Comparison of ENCODE assay signal across 29 cellular contexts in genomic region chr1:100704473-100704872, GRCh38.
"Had no signal": no experiment of that assay in that cellular context is flagged by ENCODE, and none has a peak within 500 bp of the region (broad histone marks: within the 10 kb centered on the region; RNA-seq: fewer than 3 reads in every experiment).

No MANE protein-coding gene starts in this region.

- H3K36me3 ChIP-seq: colonic mucosa, esophagus squamous epithelium, heart right ventricle, left lung, pancreas, right lobe of liver, suprapubic skin, thyroid gland, vagina had no signal

- H3K27me3 Mint-ChIP-seq: dendritic cell treated with granulocyte-macrophage colony-stimulating factor and Interleukin-4, amounts not matched to agents 40 ng/mL and 50 ng/mL, for 4 days had no signal

- H3K4me1 Mint-ChIP-seq: naive B cell had no signal

- H3K4me1 ChIP-seq: colonic mucosa, left lung, pancreas, right lobe of liver, suprapubic skin, vagina had no signal

- H3K9me3 Mint-ChIP-seq: dendritic cell treated with granulocyte-macrophage colony-stimulating factor and Interleukin-4, amounts not matched to agents 40 ng/mL and 50 ng/mL, for 4 days; mesothelial cell of epicardium; stimulated activated naive CD8-positive, alpha-beta T cell treated with anti-CD3 and anti-CD28 coated beads, Interleukin-15, amount 100 ng/mL, for 72 hours had no signal

- H3K9me3 ChIP-seq: colonic mucosa, esophagus squamous epithelium, heart right ventricle, left lung, mucosa of descending colon, pancreas, right lobe of liver, suprapubic skin, thyroid gland, vagina had no signal

- H3K27ac ChIP-seq: colonic mucosa, esophagus squamous epithelium, heart right ventricle, left lung, pancreas, right lobe of liver, suprapubic skin, thyroid gland, vagina had no signal

- DNase-seq: colonic mucosa; effector CD8-positive, alpha-beta T cell; erythroblast; esophagus squamous epithelium; foreskin melanocyte; glutamatergic neuron; heart right ventricle; hippocampal formation; left cardiac atrium; left lung; mesenchymal stem cell; mucosa of descending colon; naive B cell; nucleus accumbens; pancreas; right lobe of liver; small intestine; stimulated activated CD4-positive, alpha-beta T cell treated with anti-CD3 and anti-CD28 coated beads, Interleukin-12 subunit alpha, Interleukin-12 subunit beta, amount 100 ng/mL, for 4 hours; stimulated activated CD4-positive, alpha-beta T cell treated with anti-CD3 and anti-CD28 coated beads, Interleukin-1b, Interleukin-23, amount 100 ng/mL, for 48 hours; stimulated activated CD4-positive, alpha-beta T cell treated with anti-CD3 and anti-CD28 coated beads, Interleukin-4, amount 100 ng/mL, for 1 hour; stimulated activated CD8-positive, alpha-beta memory T cell treated with anti-CD3 and anti-CD28 coated beads, Interleukin-4, amount 100 ng/mL, for 48 hours; stimulated activated naive CD4-positive, alpha-beta T cell; stimulated activated naive CD8-positive, alpha-beta T cell treated with anti-CD3 and anti-CD28 coated beads, Interleukin-15, amount 100 ng/mL, for 72 hours; thyroid gland had no signal

- H3K4me3 ChIP-seq: colonic mucosa, esophagus squamous epithelium, heart right ventricle, left lung, mucosa of descending colon, pancreas, right lobe of liver, suprapubic skin, thyroid gland, vagina had no signal

- H3K36me3 Mint-ChIP-seq: mesothelial cell of epicardium had no signal

- ATAC-seq: heart right ventricle; left cardiac atrium; left lung; mucosa of descending colon; natural killer cell treated with Interleukin-12 subunit alpha and Interleukin-12 subunit beta and Interleukin-15 and Interleukin-18, amount 100 ng/mL, for 72 hours; pancreas; stimulated activated naive CD8-positive, alpha-beta T cell treated with anti-CD3 and anti-CD28 coated beads, Interleukin-15, amount 100 ng/mL, for 72 hours had no signal

- H3K27me3 ChIP-seq: colonic mucosa, esophagus squamous epithelium, heart right ventricle, left lung, pancreas, right lobe of liver, suprapubic skin, thyroid gland, vagina had no signal

- H3K27ac Mint-ChIP-seq: dendritic cell treated with granulocyte-macrophage colony-stimulating factor and Interleukin-4, amounts not matched to agents 40 ng/mL and 50 ng/mL, for 4 days; mesothelial cell of epicardium; naive B cell; natural killer cell treated with Interleukin-12 subunit alpha and Interleukin-12 subunit beta and Interleukin-15 and Interleukin-18, amount 100 ng/mL, for 72 hours; stimulated activated naive CD8-positive, alpha-beta T cell treated with anti-CD3 and anti-CD28 coated beads, Interleukin-15, amount 100 ng/mL, for 72 hours had no signal

- H3K4me3 Mint-ChIP-seq: dendritic cell treated with granulocyte-macrophage colony-stimulating factor and Interleukin-4, amounts not matched to agents 40 ng/mL and 50 ng/mL, for 4 days; mesothelial cell of epicardium; naive B cell; natural killer cell treated with Interleukin-12 subunit alpha and Interleukin-12 subunit beta and Interleukin-15 and Interleukin-18, amount 100 ng/mL, for 72 hours; stimulated activated naive CD8-positive, alpha-beta T cell treated with anti-CD3 and anti-CD28 coated beads, Interleukin-15, amount 100 ng/mL, for 72 hours had no signal
